12 cellular contexts compared by ENCODE assay signal in genomic region chr3:134427400-134428111, GRCh38. TPM values are rescaled to one million over a fixed set of nuclear protein-coding genes. Genes with fewer than 3 reads are reported as not detected.
DNase-seq lines count a peak whose midpoint lies in the region; ATAC-seq and TF ChIP-seq lines count a peak whose summit lies in the region.
"Had no signal": no experiment of that assay in that cellular context is flagged by ENCODE, and none has a peak within 500 bp of the region (broad histone marks: within the 10 kb centered on the region; RNA-seq: fewer than 3 reads in every experiment).

No MANE protein-coding gene starts in this region.

- H3K79me2 ChIP-seq in mesendoderm (ENCODE audit: control insufficient read depth, insufficient read depth, low read length): no peaks in the 10 kb centered on the region

- POLR2A ChIA-PET in AG04449 (lab: Yijun Ruan, JAX): interaction anchor here (0.6 to 4.3 kb wide), 14 partner anchors 9 to 115 kb away, joined by 3 to 63 read pairs (median 4); partner anchors contain the start of genes AMOTL2, ANAPC13 and CEP63

- no peak overlapping the region for H3K23ac ChIP-seq in mesendoderm (ENCODE audit: low read length)

- H3K4me1 ChIP-seq in mesendoderm (ENCODE audit: control insufficient read depth, low read depth, low read length): no peaks in the 10 kb centered on the region
- H3K4me1 ChIP-seq: Caco-2 had no signal

- no peaks in the 10 kb centered on the region for H3K27me3 ChIP-seq in mesendoderm (ENCODE audit: insufficient read depth, low read length, poor library complexity)
- H3K27me3 ChIP-seq: esophagus squamous epithelium had no signal

- no peaks in the 10 kb centered on the region for H3K36me3 ChIP-seq in mesendoderm (ENCODE audit: control insufficient read depth, insufficient read depth, low read length)
- H3K36me3 ChIP-seq: esophagus squamous epithelium had no signal

- no peak overlapping the region for H2AK5ac ChIP-seq in mesendoderm (ENCODE audit: low read length)

- no peak overlapping the region for H4K5ac ChIP-seq in mesendoderm (ENCODE audit: low read length)

- WGBS in mesendoderm (ENCODE audit: extremely low coverage, insufficient coverage, low lambda C conversion rate): no CpG with 5 or more reads among the region's 15 CpGs

- no peak overlapping the region for H3K56ac ChIP-seq in mesendoderm (ENCODE audit: low read length)

- no peak overlapping the region for H3K18ac ChIP-seq in mesendoderm (ENCODE audit: low read length)

- TF ChIP-seq CTCF in AG04449 (IDR thresholded peaks at IDR 0.05; ENCODE audit: insufficient read depth, low read length, missing control alignments): no peak
- TF ChIP-seq CTCF in coronary artery (IDR thresholded peaks at IDR 0.05): no peak

- no peak overlapping the region for H4K8ac ChIP-seq in mesendoderm (ENCODE audit: low read depth, low read length)

- no peak overlapping the region for H3K4ac ChIP-seq in mesendoderm (ENCODE audit: low read depth, low read length)

- no peak overlapping the region for H3K9ac ChIP-seq in mesendoderm (ENCODE audit: low read length)

- H3K4me3 ChIP-seq in AG04449 (ENCODE audit: low read depth, low read length) (no peak overlapping the region), mesendoderm (ENCODE audit: low read length) (no peak overlapping the region), coronary artery (no peak overlapping the region)
- H3K4me3 ChIP-seq: esophagus squamous epithelium had no signal

- ATAC-seq in GM18511 (IDR thresholded peaks at IDR 0.05; ENCODE audit: unreplicated experiment): no peak

- H2BK15ac ChIP-seq in mesendoderm (replicated peaks; ENCODE audit: low read depth): no peak overlapping the region

- H2BK5ac ChIP-seq in mesendoderm (ENCODE audit: low read length): no peak overlapping the region

- H3K27ac ChIP-seq in mesendoderm (ENCODE audit: low read depth, low read length) (no peak overlapping the region), coronary artery (peak overlapping the region in 1 of 2 donors; percentile 9)
- H3K27ac ChIP-seq: esophagus squamous epithelium had no signal

- CTCF ChIA-PET in AG04449 (lab: Yijun Ruan, JAX): interaction anchor here (1.0 to 2.0 kb wide), 4 partner anchors 22 to 62 kb away, joined by 3 to 14 read pairs (median 5); no protein-coding TSS in a partner anchor

- H3K79me1 ChIP-seq in mesendoderm (ENCODE audit: low read length): no peaks in the 10 kb centered on the region

- peak; percentile 99 for DNase-seq in AG04449 (ENCODE audit: low read depth, low spot score)
- DNase-seq in HS-5 (ENCODE audit: low read depth): peak; percentile 100
- peak; percentile 85 for DNase-seq in brain pericyte (ENCODE audit: low read depth, low spot score)
- DNase-seq in mesendoderm: peak; percentile 72
- DNase-seq in COLO668 (lab: John Stamatoyannopoulos, UW; ENCODE audit: unreplicated experiment): no peak
- DNase-seq in NCI-H2171 (lab: John Stamatoyannopoulos, UW): no peak
- no peak for DNase-seq in coronary artery (ENCODE audit: low spot score)
- DNase-seq: Caco-2, esophagus squamous epithelium, NCI-H187, nucleus accumbens had no signal

- no peak overlapping the region for H3K4me2 ChIP-seq in mesendoderm (ENCODE audit: low read length)

- no peak overlapping the region for H2BK120ac ChIP-seq in mesendoderm (ENCODE audit: low read depth, low read length)

RNA-seq across cellular contexts. Expression of gene AMOTL2, which starts 53.3 kb away (rescaled TPM):
- 110 TPM for polyA plus RNA-seq in mesendoderm (2013, experiment 1 of 2)
- polyA plus RNA-seq in mesendoderm (2013, experiment 2 of 2): 105 TPM

RNA-seq across cellular contexts. Expression of gene ANAPC13, which starts 58.2 kb away (rescaled TPM):
- polyA plus RNA-seq in mesendoderm (2013, experiment 1 of 2): 28.0 TPM
- polyA plus RNA-seq in mesendoderm (2013, experiment 2 of 2): 26.6 TPM

RNA-seq across cellular contexts. Expression of gene CEP63, which starts 58.3 kb away (rescaled TPM):
- polyA plus RNA-seq in mesendoderm (2013, experiment 1 of 2): 20.6 TPM
- polyA plus RNA-seq in mesendoderm (2013, experiment 2 of 2): 21.0 TPM

Comparison
In these comparisons a context has a peak if more than half of its experiments do, and no peak if none do; other contexts are left out.
1. DNase-seq: peak in AG04449 (single experiment), HS-5 (single experiment), brain pericyte (single experiment) and mesendoderm (single experiment); none in COLO668 (single experiment), NCI-H2171 (single experiment) and coronary artery (single experiment).